Comparison of ENCODE assay signal across 8 cellular contexts in genomic region chr3:197713477-197713822, GRCh38. TPM values are rescaled to one million over a fixed set of nuclear protein-coding genes. Genes with fewer than 3 reads are reported as not detected.
A peak's percentile ranks its signal among the peaks of the same experiment; 100 is the strongest.
DNase-seq lines count a peak whose midpoint lies in the region; ATAC-seq and TF ChIP-seq lines count a peak whose summit lies in the region.

No MANE protein-coding gene starts in this region.

- H3K9me2 ChIP-seq in PC-9 (ENCODE audit: insufficient read depth), result no peaks in the 10 kb centered on the region

- H3K27me3 ChIP-seq in PC-9 (ENCODE audit: insufficient read depth, low read depth) (no peaks in the 10 kb centered on the region), foreskin keratinocyte (no peaks in the 10 kb centered on the region), thymus (ENCODE audit: control insufficient read depth, insufficient read depth) (no peaks in the 10 kb centered on the region)

- peak overlapping the region; percentile 100 for H3K27ac Mint-ChIP-seq in activated CD8-positive, alpha-beta memory T cell treated with anti-CD3 and anti-CD28 coated beads, Interleukin-2, amount 10 ng/mL, durations not matched to agents 7 days and 5 days

- 0 out of 2 replicates have a peak, but pooled peaks cover 9% of the 10 kb centered on the region for H3K36me3 ChIP-seq in PC-9 (ENCODE audit: low read depth)
- peaks cover 8% of the 10 kb centered on the region for H3K36me3 ChIP-seq in thymus (ENCODE audit: control insufficient read depth, insufficient read depth)

- H3K36me3 Mint-ChIP-seq in activated CD8-positive, alpha-beta memory T cell treated with anti-CD3 and anti-CD28 coated beads, Interleukin-2, amount 10 ng/mL, durations not matched to agents 7 days and 5 days, result peaks cover 44% of the 10 kb centered on the region

- no peak for ATAC-seq in activated CD8-positive, alpha-beta memory T cell treated with anti-CD3 and anti-CD28 coated beads, Interleukin-2, amount 10 ng/mL, durations not matched to agents 7 days and 5 days
- ATAC-seq in foreskin keratinocyte, result no peak

- no peaks in the 10 kb centered on the region for H3K9me3 Mint-ChIP-seq in activated CD8-positive, alpha-beta memory T cell treated with anti-CD3 and anti-CD28 coated beads, Interleukin-2, amount 10 ng/mL, durations not matched to agents 7 days and 5 days (ENCODE audit: low read depth)

- POLR2A ChIA-PET in PC-9 (lab: Charles Lee; ENCODE audit: unreplicated experiment), result interaction anchor here (0.6 kb wide), 1 partner anchor 22 kb away, joined by 3 read pairs; no protein-coding TSS in a partner anchor

- H3K4me3 Mint-ChIP-seq in activated CD8-positive, alpha-beta memory T cell treated with anti-CD3 and anti-CD28 coated beads, Interleukin-2, amount 10 ng/mL, durations not matched to agents 7 days and 5 days, result peak overlapping the region; percentile 77

- peaks cover 36% of the 10 kb centered on the region for H3K4me1 Mint-ChIP-seq in activated CD8-positive, alpha-beta memory T cell treated with anti-CD3 and anti-CD28 coated beads, Interleukin-2, amount 10 ng/mL, durations not matched to agents 7 days and 5 days

- peaks cover 40% of the 10 kb centered on the region for H3K79me2 ChIP-seq in PC-9 (ENCODE audit: low read depth)

- H3K27ac ChIP-seq in PC-9 (peak overlapping the region; percentile 98), foreskin keratinocyte (peak overlapping the region; percentile 98), thymus (ENCODE audit: low read depth) (peak overlapping the region; percentile 60)

- peak overlapping the region; percentile 75 for H3K4me2 ChIP-seq in PC-9

- no peak for TF ChIP-seq CTCF in PC-9 (conservative IDR thresholded peaks at IDR 0.05)
- TF ChIP-seq CTCF in foreskin keratinocyte (conservative IDR thresholded peaks at IDR 0.05), result no peak

- H3K9me3 ChIP-seq in PC-9 (ENCODE audit: insufficient read depth, low read depth) (no peaks in the 10 kb centered on the region), thymus (ENCODE audit: control insufficient read depth) (no peaks in the 10 kb centered on the region)

- peaks cover 54% of the 10 kb centered on the region for H3F3A ChIP-seq in PC-9 (ENCODE audit: insufficient read depth, low read depth)

- H3K4me1 ChIP-seq in PC-9 (replicated peaks; ENCODE audit: insufficient read depth), result peaks cover 47% of the 10 kb centered on the region
- peaks cover 31% of the 10 kb centered on the region for H3K4me1 ChIP-seq in foreskin keratinocyte
- peaks cover 3% of the 10 kb centered on the region for H3K4me1 ChIP-seq in thymus (ENCODE audit: control insufficient read depth, insufficient read depth, low read length)

- intact Hi-C loops in PC-9 (cut with micrococcal nuclease; ENCODE audit: unreplicated experiment), result no loop called here

- H2AFZ ChIP-seq in PC-9, result no peak overlapping the region

- CTCF ChIA-PET in activated CD8-positive, alpha-beta memory T cell treated with anti-CD3 and anti-CD28 coated beads, Interleukin-2, amount 10 ng/mL, durations not matched to agents 7 days and 5 days (lab: Charles Lee), result interaction anchor here (1.3 to 3.2 kb wide), 2 partner anchors 12 to 457 kb away, joined by 3 to 15 read pairs; no protein-coding TSS in a partner anchor
- CTCF ChIA-PET in PC-9 (lab: Charles Lee), result no interaction called here

- no peaks in the 10 kb centered on the region for H4K20me1 ChIP-seq in PC-9 (ENCODE audit: insufficient read depth)

- DNase-seq in activated CD8-positive, alpha-beta memory T cell treated with anti-CD3 and anti-CD28 coated beads, Interleukin-2, amount 10 ng/mL, durations not matched to agents 7 days and 5 days, result no peak
- DNase-seq in activated CD8-positive, alpha-beta memory T cell treated with anti-CD3 and anti-CD28 coated beads for 24 hours, result no peak
- DNase-seq in PC-9 (peak in 1 of 2 experiments; percentile 39), foreskin keratinocyte (no peak), CD1c-positive myeloid dendritic cell (ENCODE audit: extremely low spot score) (no peak), SKM-1 (lab: John Stamatoyannopoulos, UW; ENCODE audit: unreplicated experiment) (no peak)
- no peak for DNase-seq in effector CD4-positive, alpha-beta T cell

- BruUV-seq in PC-9 (replicated peaks; lab: Mats Ljungman, UMichigan), result no TSS peak

- H3K4me3 ChIP-seq in PC-9, result peak overlapping the region; percentile 41; the same call in 1 of the 2 replicates
- no peak overlapping the region for H3K4me3 ChIP-seq in thymus (ENCODE audit: low read length)

- WGBS in thymus, result 96% methylated on average over 4 of the region's 4 CpGs

- H3K27me3 Mint-ChIP-seq in activated CD8-positive, alpha-beta memory T cell treated with anti-CD3 and anti-CD28 coated beads, Interleukin-2, amount 10 ng/mL, durations not matched to agents 7 days and 5 days, result no peaks in the 10 kb centered on the region

RNA-seq across cellular contexts. Expression of gene RUBCN, which starts 23.3 kb away (rescaled TPM):
- 10 to 100 TPM; 55.5 to 58.9 TPM for total RNA-seq in activated CD8-positive, alpha-beta memory T cell treated with anti-CD3 and anti-CD28 coated beads, Interleukin-2, amount 10 ng/mL, durations not matched to agents 7 days and 5 days
- total RNA-seq in PC-9 (2021), result 34.2 and 41.1 TPM in 2 replicates
- total RNA-seq in foreskin keratinocyte, result 19.9 and 21.0 TPM in 2 replicates
- polyA plus RNA-seq in foreskin keratinocyte, result 4.4 and 4.9 TPM in 2 replicates
- 12.0 TPM for polyA plus RNA-seq in thymus

RNA-seq across cellular contexts. Expression of gene FYTTD1, which starts 36.2 kb away (rescaled TPM):
- total RNA-seq in activated CD8-positive, alpha-beta memory T cell treated with anti-CD3 and anti-CD28 coated beads, Interleukin-2, amount 10 ng/mL, durations not matched to agents 7 days and 5 days, result 10 to 100 TPM; 35.5 to 50.5 TPM
- 75.4 and 78.3 TPM in 2 replicates for total RNA-seq in PC-9 (2021)
- total RNA-seq in foreskin keratinocyte, result 44.3 and 46.2 TPM in 2 replicates
- polyA plus RNA-seq in foreskin keratinocyte, result 8.7 and 10.4 TPM in 2 replicates
- 24.2 TPM for polyA plus RNA-seq in thymus
